Comparison of ENCODE assay signal across 21 cellular contexts in the genomic region with DNA sequence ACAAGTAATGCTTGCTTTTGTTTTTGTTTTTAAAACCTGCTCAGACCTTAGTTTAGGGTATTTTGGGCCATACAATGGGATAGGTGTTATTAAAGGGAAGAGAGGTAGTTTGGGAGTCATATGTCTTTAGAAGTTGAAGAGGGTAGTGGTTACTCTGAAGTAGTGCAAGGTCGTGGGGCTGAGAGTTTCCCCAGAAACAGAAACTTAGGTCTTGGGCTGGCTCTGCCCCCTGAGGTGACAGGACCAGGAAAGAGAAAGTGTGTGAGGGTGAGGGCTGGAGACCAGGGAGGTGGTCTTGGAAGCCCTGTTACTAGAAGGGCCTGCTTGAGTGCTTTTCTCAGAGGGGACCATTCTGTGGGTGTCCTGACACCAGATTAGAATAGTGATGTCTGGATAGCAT.
DNase-seq lines count a peak whose midpoint lies in the region; ATAC-seq, FAIRE-seq and TF ChIP-seq lines count a peak whose summit lies in the region.
"Had no signal": no experiment of that assay in that cellular context is flagged by ENCODE, and none has a peak within 500 bp of the region (broad histone marks: within the 10 kb centered on the region; RNA-seq: fewer than 3 reads in every experiment).

No MANE protein-coding gene starts in this region.

- H3K9me2 ChIP-seq in GM23338 (ENCODE audit: insufficient read depth) (no peaks in the 10 kb centered on the region), Loucy (replicated peaks; ENCODE audit: low read depth, low read length) (no peaks in the 10 kb centered on the region)

- TF ChIP-seq EP300 in H1 (IDR thresholded peaks at IDR 0.05; ENCODE audit: borderline replicate concordance in 1 of 2, low read depth in 2 of 2, low read length in 2 of 2): no peak

- no peak overlapping the region for H4K5ac ChIP-seq in H1 (ENCODE audit: insufficient read length, low read depth, low read length)

- H4K20me1 ChIP-seq in GM23338 (replicated peaks; ENCODE audit: insufficient read depth) (no peaks in the 10 kb centered on the region), Loucy (ENCODE audit: insufficient read depth, low read length, poor library complexity, severe bottlenecking) (no peaks in the 10 kb centered on the region), H1 (replicated peaks in 1 of 2; ENCODE audit: control insufficient read depth in 1 of 2, insufficient read depth in 2 of 2, low read length in 2 of 2) (no peaks in the 10 kb centered on the region)

- CTCF ChIA-PET in H1 (lab: Charles Lee; ENCODE audit: partially characterized antibody): interaction anchor here (0.7 to 2.0 kb wide), 12 partner anchors 18 to 901 kb away, joined by 3 to 5 read pairs (median 3); no protein-coding TSS in a partner anchor
- CTCF ChIA-PET in HEK293T (lab: Yijun Ruan, JAX): no interaction called here

- no peaks in the 10 kb centered on the region for H3K36me3 Mint-ChIP-seq in GM23338 (ENCODE audit: low read depth)
- H3K36me3 Mint-ChIP-seq in stimulated activated memory B cell treated with anti-CD40 and anti-IgM and Interleukin-4, amounts not matched to agents 10 μg/mL and 1 μg/mL and 100 μg/mL, for 72 hours: no peaks in the 10 kb centered on the region
- H3K36me3 Mint-ChIP-seq: IgD-negative memory B cell had no signal

- H3K23me2 ChIP-seq in H1 (ENCODE audit: low read depth, low read length): no peaks in the 10 kb centered on the region; the same call in 1 of the 2 replicates

- H3K56ac ChIP-seq in H1 (replicated peaks; ENCODE audit: insufficient read length, low read depth, low read length): no peak overlapping the region

- no peak for TF ChIP-seq RAD21 in H1 (IDR thresholded peaks at IDR 0.05 in 1 of 2, conservative IDR thresholded peaks at IDR 0.05 in 1 of 2; ENCODE audit: low read depth in 2 of 2, low read length in 2 of 2)

- H3K4me1 Mint-ChIP-seq in GM23338: 0 out of 3 replicates have a peak, but pooled peaks cover 4% of the 10 kb centered on the region
- no peaks in the 10 kb centered on the region for H3K4me1 Mint-ChIP-seq in stimulated activated memory B cell treated with anti-CD40 and anti-IgM and Interleukin-4, amounts not matched to agents 10 μg/mL and 1 μg/mL and 100 μg/mL, for 72 hours
- H3K4me1 Mint-ChIP-seq: IgD-negative memory B cell had no signal

- H2BK15ac ChIP-seq in H1 (ENCODE audit: low read length): no peak overlapping the region

- WGBS in H1 (ENCODE audit: extremely low coverage in 1 of 2, insufficient coverage in 1 of 2, insufficient read length in 1 of 2, insufficient replicate concordance in 2 of 2, low coverage in 1 of 2, low lambda C conversion rate in 2 of 2, missing lambda C conversion rate in 1 of 2), 2 experiments: 75% methylated on average over 1 of the region's 1 CpG; no CpG with 5 or more reads in 1 of the 2 experiments

- H3K4me2 ChIP-seq in GM23338 (no peak overlapping the region), Loucy (ENCODE audit: low read depth, low read length, poor library complexity, severe bottlenecking) (peak overlapping the region; percentile 53), H1 (ENCODE audit: insufficient read depth in 1 of 2, low read depth in 2 of 2, low read length in 2 of 2) (no peak overlapping the region)
- H3K4me2 ChIP-seq: KMS-11 had no signal

- no peak overlapping the region for H4K91ac ChIP-seq in H1 (replicated peaks; ENCODE audit: insufficient read length, low read length)

- H3K9me3 ChIP-seq in Loucy (ENCODE audit: insufficient read depth, low read depth, low read length) (no peaks in the 10 kb centered on the region), H1 (ENCODE audit: insufficient read depth in 2 of 2, low read depth in 1 of 2, low read length in 1 of 2) (no peaks in the 10 kb centered on the region)

- DNase-seq in GM23338 (ENCODE audit: low spot score): no peak
- DNase-seq in H1 (ENCODE audit: low read depth in 1 of 2, low spot score in 2 of 2): no peak
- DNase-seq in HEK293T (ENCODE audit: extremely low spot score): no peak
- no peak for DNase-seq in GM13977 (ENCODE audit: low spot score)
- DNase-seq in HUDEP-2 (lab: John Stamatoyannopoulos, UW; ENCODE audit: unreplicated experiment in 76 of 76): no peak
- DNase-seq: Calu3, DMS79 treated with DMSO at 0.1 percent for 48 hours, GF-D8, GOT3, NCI-H1092, NCI-H187, NCI-H2081 treated with DMSO at 0.1 percent for 48 hours, NCI-H2171, NCI-H510A, NCI-H69 had no signal

- H3K4me1 ChIP-seq in GM23338 (ENCODE audit: insufficient read depth) (no peaks in the 10 kb centered on the region), Loucy (ENCODE audit: insufficient read depth, low read length, poor library complexity, severe bottlenecking) (no peaks in the 10 kb centered on the region), H1 (replicated peaks in 1 of 4; ENCODE audit: control insufficient read depth in 3 of 4, insufficient read depth in 4 of 4, low read length in 3 of 4) (no peaks in the 10 kb centered on the region; a peak in 1 of 7 replicates)

- no peak overlapping the region for H3K23ac ChIP-seq in H1 (ENCODE audit: insufficient read length)

- H3K79me1 ChIP-seq in H1 (ENCODE audit: low read depth, low read length): no peaks in the 10 kb centered on the region

- H3F3A ChIP-seq in GM23338 (replicated peaks; ENCODE audit: low read depth) (no peaks in the 10 kb centered on the region), Loucy (ENCODE audit: low read depth) (no peaks in the 10 kb centered on the region)

- H2BK20ac ChIP-seq in H1 (ENCODE audit: low read length): no peak overlapping the region

- H3K9me3 Mint-ChIP-seq in GM23338: no peaks in the 10 kb centered on the region; the same call in 2 of the 3 replicates
- no peaks in the 10 kb centered on the region for H3K9me3 Mint-ChIP-seq in stimulated activated memory B cell treated with anti-CD40 and anti-IgM and Interleukin-4, amounts not matched to agents 10 μg/mL and 1 μg/mL and 100 μg/mL, for 72 hours

- no peak overlapping the region for H3K18ac ChIP-seq in H1 (ENCODE audit: extremely low read depth, low read length)

- no peak overlapping the region for H3K14ac ChIP-seq in H1 (ENCODE audit: insufficient read length)

- in situ Hi-C loops in GM13977 (cut with MboI; ENCODE audit: low pct_unique_long_range_greater_than_20kb, low sequenced_read_pairs, unreplicated experiment): no loop called here

- no peak overlapping the region for H2BK120ac ChIP-seq in H1 (replicated peaks; ENCODE audit: low read depth, low read length)

- H2AFZ ChIP-seq in GM23338: peak overlapping the region; percentile 28; the same call in 1 of the 2 replicates
- H2AFZ ChIP-seq in Loucy (ENCODE audit: low read length): peak overlapping the region; percentile 83
- peak overlapping the region; percentile 88 for H2AFZ ChIP-seq in H1 (ENCODE audit: low read length)

- POLR2A ChIA-PET in H1 (lab: Charles Lee; ENCODE audit: partially characterized antibody) (no interaction called here), HEK293T (lab: Yijun Ruan, JAX) (no interaction called here)

- TF ChIP-seq CTCF in GM23338 (conservative IDR thresholded peaks at IDR 0.05; ENCODE audit: low read depth in 2 of 2): no peak
- no peak for TF ChIP-seq CTCF in Loucy (conservative IDR thresholded peaks at IDR 0.05; ENCODE audit: low read length)
- no peak for TF ChIP-seq CTCF in H1 (IDR thresholded peaks at IDR 0.05; ENCODE audit: control extremely low read depth in 1 of 3, insufficient read depth in 1 of 3, low read depth in 1 of 3, low read length in 3 of 3)
- TF ChIP-seq CTCF in GM13977 (IDR thresholded peaks at IDR 0.05; ENCODE audit: extremely low read depth, insufficient read depth, missing control alignments): no peak

- no peaks in the 10 kb centered on the region for H3K27me3 Mint-ChIP-seq in GM23338 (ENCODE audit: insufficient read depth, low read depth, poor library complexity)
- no peaks in the 10 kb centered on the region for H3K27me3 Mint-ChIP-seq in stimulated activated memory B cell treated with anti-CD40 and anti-IgM and Interleukin-4, amounts not matched to agents 10 μg/mL and 1 μg/mL and 100 μg/mL, for 72 hours
- H3K27me3 Mint-ChIP-seq: IgD-negative memory B cell had no signal

- no peak overlapping the region for H3K4ac ChIP-seq in H1 (replicated peaks; ENCODE audit: insufficient read length, low read depth, low read length)

- no peak for FAIRE-seq in H1 (lab: Jason Lieb, UNC)
- FAIRE-seq: GM18507 had no signal

- H3K4me3 ChIP-seq in GM23338: no peak overlapping the region
- peak overlapping the region; percentile 23 for H3K4me3 ChIP-seq in Loucy (ENCODE audit: low read length, poor library complexity, severe bottlenecking)
- no peak overlapping the region for H3K4me3 ChIP-seq in H1 (ENCODE audit: extremely low read depth in 1 of 4, insufficient read depth in 2 of 4, low read depth in 3 of 4, low read length in 4 of 4)

- H3K27ac ChIP-seq in GM23338 (ENCODE audit: low read depth): no peak overlapping the region
- H3K27ac ChIP-seq in H1 (ENCODE audit: low read depth, low read length): no peak overlapping the region
- H3K27ac ChIP-seq: KMS-11 had no signal

- TF ChIP-seq POLR2A in H1 (IDR thresholded peaks at IDR 0.05; ENCODE audit: control extremely low read depth in 1 of 2, low read depth in 2 of 2, low read length in 2 of 2): no peak

- H2BK12ac ChIP-seq in H1 (ENCODE audit: low read depth, low read length): no peak overlapping the region

- no peak overlapping the region for H3K4me3 Mint-ChIP-seq in GM23338
- no peak overlapping the region for H3K4me3 Mint-ChIP-seq in stimulated activated memory B cell treated with anti-CD40 and anti-IgM and Interleukin-4, amounts not matched to agents 10 μg/mL and 1 μg/mL and 100 μg/mL, for 72 hours
- H3K4me3 Mint-ChIP-seq: IgD-negative memory B cell had no signal

- no peak overlapping the region for H3K27ac Mint-ChIP-seq in GM23338
- no peak overlapping the region for H3K27ac Mint-ChIP-seq in stimulated activated memory B cell treated with anti-CD40 and anti-IgM and Interleukin-4, amounts not matched to agents 10 μg/mL and 1 μg/mL and 100 μg/mL, for 72 hours
- H3K27ac Mint-ChIP-seq: IgD-negative memory B cell had no signal

- no peaks in the 10 kb centered on the region for H3K79me2 ChIP-seq in GM23338 (replicated peaks; ENCODE audit: insufficient read depth)
- H3K79me2 ChIP-seq in Loucy (ENCODE audit: insufficient read depth, low read length): no peaks in the 10 kb centered on the region
- no peaks in the 10 kb centered on the region for H3K79me2 ChIP-seq in H1 (ENCODE audit: control insufficient read depth in 1 of 2, insufficient read depth in 2 of 2, low read length in 2 of 2)

- no peak for ATAC-seq in GM23338
- ATAC-seq in stimulated activated memory B cell treated with anti-CD40 and anti-IgM and Interleukin-4, amounts not matched to agents 10 μg/mL and 1 μg/mL and 100 μg/mL, for 72 hours: peak; percentile 12
- ATAC-seq in GM19324 (IDR thresholded peaks at IDR 0.05; ENCODE audit: low FRiP score, unreplicated experiment): no peak

- no peaks in the 10 kb centered on the region for H3K27me3 ChIP-seq in GM23338 (ENCODE audit: insufficient read depth)
- no peaks in the 10 kb centered on the region for H3K27me3 ChIP-seq in Loucy (ENCODE audit: insufficient read depth, low read length, poor library complexity, severe bottlenecking)
- H3K27me3 ChIP-seq in H1 (replicated peaks in 1 of 4; ENCODE audit: control insufficient read depth in 3 of 4, extremely low read depth in 1 of 4, insufficient read depth in 3 of 4, low read length in 3 of 4): no peaks in the 10 kb centered on the region

- no peak overlapping the region for H2AK5ac ChIP-seq in H1 (ENCODE audit: low read depth, low read length)

- H3K9ac ChIP-seq in Loucy (ENCODE audit: low read depth, low read length, poor library complexity, severe bottlenecking): no peak overlapping the region
- no peak overlapping the region for H3K9ac ChIP-seq in H1 (replicated peaks in 1 of 4; ENCODE audit: extremely low read depth in 1 of 4, low read depth in 3 of 4, low read length in 3 of 4)
- H3K9ac ChIP-seq: KMS-11 had no signal

- no peaks in the 10 kb centered on the region for H3K36me3 ChIP-seq in GM23338 (ENCODE audit: insufficient read depth)
- H3K36me3 ChIP-seq in Loucy (ENCODE audit: insufficient read depth, low read length): no peaks in the 10 kb centered on the region
- H3K36me3 ChIP-seq in H1 (ENCODE audit: control insufficient read depth in 2 of 4, insufficient read depth in 4 of 4, low read length in 3 of 4): no peaks in the 10 kb centered on the region

- no peak overlapping the region for H2BK5ac ChIP-seq in H1 (ENCODE audit: low read depth, low read length)

- H4K8ac ChIP-seq in H1 (ENCODE audit: extremely low read depth, insufficient read depth, low read length): no peak overlapping the region

Comparison
In these comparisons a context has a peak if more than half of its experiments do, and no peak if none do; other contexts are left out.
1. H2AFZ ChIP-seq: peak in every context shown above with its lines; median percentile 88 in H1; 83 in Loucy; 28 in GM23338.